ENCODE assay signal across 13 cellular contexts in genomic region chr9:35776018-35776417, GRCh38. TPM values are rescaled to one million over a fixed set of nuclear protein-coding genes. Genes with fewer than 3 reads are reported as not detected.
DNase-seq lines count a peak whose midpoint lies in the region; ATAC-seq and TF ChIP-seq lines count a peak whose summit lies in the region.
"Had no signal": no experiment of that assay in that cellular context is flagged by ENCODE, and none has a peak within 500 bp of the region (broad histone marks: within the 10 kb centered on the region; RNA-seq: fewer than 3 reads in every experiment).

No MANE protein-coding gene starts in this region.

- H4K20me1 ChIP-seq in BLaER1 treated with 17β-estradiol and CSF1 and Interleukin-3, amounts not matched to agents 10 nM and 100 nM = no peaks in the 10 kb centered on the region

- no peaks in the 10 kb centered on the region for H3K36me3 ChIP-seq in BLaER1 treated with 17β-estradiol and CSF1 and Interleukin-3, amounts not matched to agents 10 nM and 100 nM
- no peaks in the 10 kb centered on the region; the same call in 1 of the 2 replicates for H3K36me3 ChIP-seq in HAP-1 (replicated peaks)
- no peaks in the 10 kb centered on the region for H3K36me3 ChIP-seq in upper lobe of right lung
- H3K36me3 ChIP-seq: vagina had no signal

- no peak overlapping the region for H3K9ac ChIP-seq in BLaER1 treated with 17β-estradiol and CSF1 and Interleukin-3, amounts not matched to agents 10 nM and 100 nM

- H3K4me2 ChIP-seq in BLaER1 treated with 17β-estradiol and CSF1 and Interleukin-3, amounts not matched to agents 10 nM and 100 nM = peak overlapping the region; percentile 23 to 64 (median 50)

- H3K36me3 Mint-ChIP-seq in activated T-helper 17 cell treated with anti-CD3 and anti-CD28 coated beads, Interleukin-2, amount 50 U/mL, for 72 hours (ENCODE audit: low read depth) = peaks cover 27% of the 10 kb centered on the region
- H3K36me3 Mint-ChIP-seq: activated CD4-positive, alpha-beta memory T cell treated with anti-CD3 and anti-CD28 coated beads for 36 hours had no signal

- intact Hi-C loops in upper lobe of right lung (cut with DNase I) = no loop called here

- no peak for TF ChIP-seq CTCF in upper lobe of right lung (IDR thresholded peaks at IDR 0.05)

- ATAC-seq in activated T-helper 17 cell treated with anti-CD3 and anti-CD28 coated beads, Interleukin-2, amount 50 U/mL, for 72 hours (replicated peaks) = peak; percentile 72
- ATAC-seq in GM21526 (IDR thresholded peaks at IDR 0.05; ENCODE audit: low FRiP score, unreplicated experiment) = no peak
- ATAC-seq in HG03342 (IDR thresholded peaks at IDR 0.05; ENCODE audit: unreplicated experiment) = no peak
- ATAC-seq in upper lobe of right lung = no peak
- ATAC-seq: PC-3 had no signal

- H3K4me3 Mint-ChIP-seq in activated T-helper 17 cell treated with anti-CD3 and anti-CD28 coated beads, Interleukin-2, amount 50 U/mL, for 72 hours = no peak overlapping the region
- H3K4me3 Mint-ChIP-seq: activated CD4-positive, alpha-beta memory T cell treated with anti-CD3 and anti-CD28 coated beads for 36 hours; T-helper 1 cell treated with Interleukin-12 subunit alpha and Interleukin-12 subunit beta and Interleukin-4 antibody, amounts not matched to agents 30 μg/mL and 1 μg/mL, for 36 hours had no signal

- H3K4me1 ChIP-seq in BLaER1 treated with 17β-estradiol and CSF1 and Interleukin-3, amounts not matched to agents 10 nM and 100 nM = peaks cover 13 to 19% (median 17%) of the 10 kb centered on the region in 10 experiments
- H3K4me1 ChIP-seq in HAP-1 (peaks cover 34% of the 10 kb centered on the region), upper lobe of right lung (peaks cover 14% of the 10 kb centered on the region)

- no peak overlapping the region for H3K4me3 ChIP-seq in BLaER1 treated with 17β-estradiol and CSF1 and Interleukin-3, amounts not matched to agents 10 nM and 100 nM
- H3K4me3 ChIP-seq in HAP-1 (no peak overlapping the region), upper lobe of right lung (no peak overlapping the region)
- H3K4me3 ChIP-seq: vagina had no signal

- in situ Hi-C loops in HAP-1 (cut with MboI; ENCODE audit: low sequenced_read_pairs) = no loop called here

- DNase-seq in HAP-1 (ENCODE audit: low spot score in 2 of 2) (peak; percentile 40 to 50), NCI-H2107 treated with DMSO at 0.1 percent for 48 hours (lab: John Stamatoyannopoulos, UW; ENCODE audit: unreplicated experiment) (peak; percentile 92), upper lobe of right lung (no peak), NCI-H524 treated with DMSO at 0.1 percent for 48 hours (lab: John Stamatoyannopoulos, UW) (no peak)
- DNase-seq: activated CD4-positive, alpha-beta memory T cell treated with anti-CD3 and anti-CD28 coated beads for 36 hours; PC-3 had no signal

- no peaks in the 10 kb centered on the region for H3K9me3 Mint-ChIP-seq in activated T-helper 17 cell treated with anti-CD3 and anti-CD28 coated beads, Interleukin-2, amount 50 U/mL, for 72 hours
- H3K9me3 Mint-ChIP-seq: activated CD4-positive, alpha-beta memory T cell treated with anti-CD3 and anti-CD28 coated beads for 36 hours; T-helper 1 cell treated with Interleukin-12 subunit alpha and Interleukin-12 subunit beta and Interleukin-4 antibody, amounts not matched to agents 30 μg/mL and 1 μg/mL, for 36 hours had no signal

- H3K9me3 ChIP-seq in BLaER1 treated with 17β-estradiol and CSF1 and Interleukin-3, amounts not matched to agents 10 nM and 100 nM (replicated peaks in 1 of 11) = no peaks in the 10 kb centered on the region
- H3K9me3 ChIP-seq in HAP-1 (no peaks in the 10 kb centered on the region), upper lobe of right lung (no peaks in the 10 kb centered on the region)
- H3K9me3 ChIP-seq: vagina had no signal

- no peaks in the 10 kb centered on the region for H3K4me1 Mint-ChIP-seq in activated T-helper 17 cell treated with anti-CD3 and anti-CD28 coated beads, Interleukin-2, amount 50 U/mL, for 72 hours

- H3K27ac ChIP-seq in BLaER1 treated with 17β-estradiol and CSF1 and Interleukin-3, amounts not matched to agents 10 nM and 100 nM = peak overlapping the region in 1 of 11 experiments; percentile 31; a peak in 1 of 22 replicates
- H3K27ac ChIP-seq in upper lobe of right lung = no peak overlapping the region
- H3K27ac ChIP-seq: vagina had no signal

- H3K27me3 Mint-ChIP-seq in activated T-helper 17 cell treated with anti-CD3 and anti-CD28 coated beads, Interleukin-2, amount 50 U/mL, for 72 hours = no peaks in the 10 kb centered on the region
- H3K27me3 Mint-ChIP-seq: activated CD4-positive, alpha-beta memory T cell treated with anti-CD3 and anti-CD28 coated beads for 36 hours had no signal

- H3K27ac Mint-ChIP-seq in activated T-helper 17 cell treated with anti-CD3 and anti-CD28 coated beads, Interleukin-2, amount 50 U/mL, for 72 hours = peak overlapping the region; percentile 28
- H3K27ac Mint-ChIP-seq: activated CD4-positive, alpha-beta memory T cell treated with anti-CD3 and anti-CD28 coated beads for 36 hours; T-helper 1 cell treated with Interleukin-12 subunit alpha and Interleukin-12 subunit beta and Interleukin-4 antibody, amounts not matched to agents 30 μg/mL and 1 μg/mL, for 36 hours had no signal

- no peaks in the 10 kb centered on the region for H3K27me3 ChIP-seq in BLaER1 treated with 17β-estradiol and CSF1 and Interleukin-3, amounts not matched to agents 10 nM and 100 nM
- H3K27me3 ChIP-seq in HAP-1 (ENCODE audit: low read depth) = no peaks in the 10 kb centered on the region
- no peaks in the 10 kb centered on the region for H3K27me3 ChIP-seq in upper lobe of right lung
- H3K27me3 ChIP-seq: vagina had no signal

RNA-seq across cellular contexts. Expression of gene NPR2, which starts 15.4 kb away (rescaled TPM):
- 10 to 100 TPM; 11.1 to 11.6 TPM for total RNA-seq in activated T-helper 17 cell treated with anti-CD3 and anti-CD28 coated beads, Interleukin-2, amount 50 U/mL, for 72 hours
- total RNA-seq in upper lobe of right lung = 21.7 TPM

RNA-seq across cellular contexts. Expression of gene MSMP, which starts 21.9 kb away (rescaled TPM):
- not detected for total RNA-seq in activated T-helper 17 cell treated with anti-CD3 and anti-CD28 coated beads, Interleukin-2, amount 50 U/mL, for 72 hours
- not detected for total RNA-seq in upper lobe of right lung
- total RNA-seq: activated CD4-positive, alpha-beta memory T cell treated with anti-CD3 and anti-CD28 coated beads for 36 hours; fibroblast of villous mesenchyme; vagina had no signal

RNA-seq across cellular contexts. Expression of gene RGP1, which starts 26.9 kb away (rescaled TPM):
- 10 to 100 TPM; 18.9 to 25.6 TPM for total RNA-seq in activated T-helper 17 cell treated with anti-CD3 and anti-CD28 coated beads, Interleukin-2, amount 50 U/mL, for 72 hours
- total RNA-seq in upper lobe of right lung = 34.6 TPM

RNA-seq across cellular contexts. Expression of gene GBA2, which starts 27.0 kb away (rescaled TPM):
- 10 to 100 TPM; 27.0 to 36.0 TPM for total RNA-seq in activated T-helper 17 cell treated with anti-CD3 and anti-CD28 coated beads, Interleukin-2, amount 50 U/mL, for 72 hours
- 99.1 TPM for total RNA-seq in upper lobe of right lung

RNA-seq across cellular contexts. Expression of gene SPAG8, which starts 36.0 kb away (rescaled TPM):
- total RNA-seq in activated T-helper 17 cell treated with anti-CD3 and anti-CD28 coated beads, Interleukin-2, amount 50 U/mL, for 72 hours = under 1 TPM; 0.43 to 0.58 TPM
- total RNA-seq in upper lobe of right lung = 2.8 TPM
- total RNA-seq: PC-3, vagina had no signal

Comparison
In these comparisons a context has a peak if more than half of its experiments do, and no peak if none do; other contexts are left out.
1. DNase-seq: peak in HAP-1 (2 of 2) and NCI-H2107 treated with DMSO at 0.1 percent for 48 hours (single experiment); none in upper lobe of right lung (single experiment) and NCI-H524 treated with DMSO at 0.1 percent for 48 hours (single experiment).